8 cellular contexts compared by ENCODE assay signal in the genomic region with DNA sequence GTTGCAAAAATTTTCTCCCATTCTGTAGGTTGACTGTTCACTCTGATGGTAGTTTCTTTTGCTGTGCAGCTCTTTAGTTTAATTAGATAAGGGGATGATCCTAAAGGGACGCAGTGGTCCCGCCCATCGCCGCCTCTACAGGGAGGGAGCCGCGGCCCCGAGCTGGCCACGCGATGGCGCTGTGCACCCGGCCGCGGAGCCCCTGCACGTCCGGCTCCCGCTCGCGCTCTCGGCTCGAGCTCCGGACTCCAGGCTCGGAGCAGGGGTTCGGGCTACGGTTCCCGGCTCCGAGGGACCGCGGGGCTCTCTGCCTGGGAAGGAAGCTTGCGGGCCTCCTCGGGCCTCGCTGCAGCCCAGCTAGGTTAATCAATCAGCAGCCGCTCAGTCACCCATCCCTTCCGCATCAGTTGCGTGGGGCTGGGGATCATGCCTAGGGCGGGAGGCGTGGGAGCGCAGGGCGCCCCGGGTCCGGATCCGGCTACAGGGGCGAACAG.
DNase-seq lines count a peak whose midpoint lies in the region; ATAC-seq lines count a peak whose summit lies in the region.

No MANE protein-coding gene starts in this region.

- H3K36me3 Mint-ChIP-seq in activated CD4-positive, alpha-beta memory T cell treated with anti-CD3 and anti-CD28 coated beads for 36 hours, result no peaks in the 10 kb centered on the region

- H4K91ac ChIP-seq in mesenchymal stem cell (ENCODE audit: low read length), result no peak overlapping the region

- no peak overlapping the region for H3K27ac ChIP-seq in ectodermal cell (ENCODE audit: insufficient read depth, low read depth, low read length, poor library complexity, severe bottlenecking)
- H3K27ac ChIP-seq in mesenchymal stem cell (ENCODE audit: low read length, poor library complexity, severe bottlenecking), result no peak overlapping the region

- H3K4me2 ChIP-seq in mesenchymal stem cell (ENCODE audit: low read length, poor library complexity, severe bottlenecking), result peak overlapping the region; percentile 76

- H4K8ac ChIP-seq in mesenchymal stem cell (ENCODE audit: low read length), result peak overlapping the region; percentile 48

- H3K18ac ChIP-seq in mesenchymal stem cell (ENCODE audit: low read depth in 1 of 2, low read length in 2 of 2), result no peak overlapping the region

- H3K27me3 ChIP-seq in ectodermal cell (ENCODE audit: control insufficient read depth, insufficient read depth, low read length, poor library complexity, severe bottlenecking), result peaks cover 22% of the 10 kb centered on the region
- peaks cover 5 to 25% of the 10 kb centered on the region in 2 experiments for H3K27me3 ChIP-seq in mesenchymal stem cell (ENCODE audit: control insufficient read depth in 1 of 2, insufficient read depth in 1 of 2, low read length in 2 of 2)

- POLR2A ChIA-PET in activated CD4-positive, alpha-beta memory T cell treated with anti-CD3 and anti-CD28 coated beads for 36 hours (lab: Charles Lee), result no interaction called here

- H3K23ac ChIP-seq in mesenchymal stem cell (ENCODE audit: low read length in 2 of 2), result peak overlapping the region in 1 of 2 experiments; percentile 92

- CTCF ChIA-PET in activated CD4-positive, alpha-beta memory T cell treated with anti-CD3 and anti-CD28 coated beads for 36 hours (lab: Charles Lee), result interaction anchor here (0.5 to 2.7 kb wide), 26 partner anchors 8 to 1025 kb away, joined by 3 to 15 read pairs (median 3); no protein-coding TSS in a partner anchor

- 2% methylated on average over 42 of the region's 42 CpGs for WGBS in ectodermal cell, 2 experiments
- WGBS in mesenchymal stem cell, result 2% methylated on average over 38 of the region's 42 CpGs

- no peak overlapping the region for H2AK5ac ChIP-seq in mesenchymal stem cell (ENCODE audit: low read length, severe bottlenecking)

- H3K14ac ChIP-seq in mesenchymal stem cell (ENCODE audit: low read length in 2 of 2), result no peak overlapping the region

- no peak overlapping the region for H2BK12ac ChIP-seq in mesenchymal stem cell (ENCODE audit: low read length in 2 of 2)

- H3K4me3 Mint-ChIP-seq in activated CD4-positive, alpha-beta memory T cell treated with anti-CD3 and anti-CD28 coated beads for 36 hours, result no peak overlapping the region

- peaks cover 7% of the 10 kb centered on the region for H3K4me1 Mint-ChIP-seq in activated CD4-positive, alpha-beta memory T cell treated with anti-CD3 and anti-CD28 coated beads for 36 hours (ENCODE audit: low read depth)

- no peak overlapping the region for H2BK5ac ChIP-seq in mesenchymal stem cell (ENCODE audit: low read depth, low read length, poor library complexity, severe bottlenecking)

- DNase-seq in Ammon's horn (ENCODE audit: low spot score) (peak; percentile 82), HUDEP-2 (lab: John Stamatoyannopoulos, UW; ENCODE audit: unreplicated experiment in 76 of 76) (peak in 54 of 76 experiments; percentile 1 to 67 (median 28)), mesenchymal stem cell (peak; percentile 69), NCI-H1694 treated with DMSO at 0.1 percent for 48 hours (lab: John Stamatoyannopoulos, UW) (no peak)
- DNase-seq in activated CD4-positive, alpha-beta memory T cell treated with anti-CD3 and anti-CD28 coated beads for 36 hours, result peak; percentile 74
- peak; percentile 18 for DNase-seq in stimulated activated CD8-positive, alpha-beta memory T cell treated with anti-CD3 and anti-CD28 coated beads, Interleukin-12 subunit alpha, Interleukin-12 subunit beta, amount 100 ng/mL, for 4 hours (ENCODE audit: low read depth)

- no peak overlapping the region for H3K27ac Mint-ChIP-seq in activated CD4-positive, alpha-beta memory T cell treated with anti-CD3 and anti-CD28 coated beads for 36 hours

- peak overlapping the region; percentile 31 for H2BK15ac ChIP-seq in mesenchymal stem cell (ENCODE audit: low read depth, poor library complexity, severe bottlenecking)

- peaks cover 7% of the 10 kb centered on the region for H3K9me3 Mint-ChIP-seq in activated CD4-positive, alpha-beta memory T cell treated with anti-CD3 and anti-CD28 coated beads for 36 hours

- peak overlapping the region; percentile 36 for H3K9ac ChIP-seq in mesenchymal stem cell (ENCODE audit: low read length)

- H3K27me3 Mint-ChIP-seq in activated CD4-positive, alpha-beta memory T cell treated with anti-CD3 and anti-CD28 coated beads for 36 hours, result peaks cover 32% of the 10 kb centered on the region

- H3K4ac ChIP-seq in mesenchymal stem cell (ENCODE audit: low read depth in 1 of 2, low read length in 2 of 2), result peak overlapping the region in 1 of 2 experiments; percentile 30

- peak overlapping the region; percentile 64 for H2AFZ ChIP-seq in mesenchymal stem cell (ENCODE audit: low read depth, low read length)

- peak; percentile 87 for ATAC-seq in GM19467 (IDR thresholded peaks at IDR 0.05; ENCODE audit: unreplicated experiment)

- H3K9me3 ChIP-seq in ectodermal cell (ENCODE audit: control insufficient read depth, low read length) (no peaks in the 10 kb centered on the region), mesenchymal stem cell (ENCODE audit: control insufficient read depth, low read length) (peaks cover 8% of the 10 kb centered on the region)

- H3K4me1 ChIP-seq in ectodermal cell (ENCODE audit: control insufficient read depth, insufficient read depth, low read length) (peaks cover 18% of the 10 kb centered on the region), mesenchymal stem cell (ENCODE audit: control insufficient read depth, insufficient read depth, low read depth, low read length) (peaks cover 12% of the 10 kb centered on the region)

- H3K79me1 ChIP-seq in mesenchymal stem cell (replicated peaks; ENCODE audit: low read length, poor library complexity, severe bottlenecking), result no peaks in the 10 kb centered on the region

- no peaks in the 10 kb centered on the region for H3K36me3 ChIP-seq in ectodermal cell (ENCODE audit: control insufficient read depth, insufficient read depth, low read length)
- H3K36me3 ChIP-seq in mesenchymal stem cell (ENCODE audit: control insufficient read depth in 1 of 2, insufficient read depth in 2 of 2, low read depth in 1 of 2, low read length in 2 of 2), result no peaks in the 10 kb centered on the region

- intact Hi-C loops in activated CD4-positive, alpha-beta memory T cell treated with anti-CD3 and anti-CD28 coated beads for 36 hours (cut with micrococcal nuclease), result loop anchor here (1.0 kb wide), 1 partner anchor 659 kb away; no protein-coding TSS in a partner anchor

- H3K4me3 ChIP-seq in ectodermal cell (ENCODE audit: insufficient read depth, low read depth, low read length), result peak overlapping the region; percentile 25
- peak overlapping the region; percentile 26 to 69 for H3K4me3 ChIP-seq in mesenchymal stem cell (ENCODE audit: insufficient read depth in 1 of 2, low read depth in 1 of 2, low read length in 2 of 2)

- no peak overlapping the region for H2BK120ac ChIP-seq in mesenchymal stem cell (ENCODE audit: low read depth, low read length)
